8 cellular contexts compared by ENCODE assay signal in the genomic region with DNA sequence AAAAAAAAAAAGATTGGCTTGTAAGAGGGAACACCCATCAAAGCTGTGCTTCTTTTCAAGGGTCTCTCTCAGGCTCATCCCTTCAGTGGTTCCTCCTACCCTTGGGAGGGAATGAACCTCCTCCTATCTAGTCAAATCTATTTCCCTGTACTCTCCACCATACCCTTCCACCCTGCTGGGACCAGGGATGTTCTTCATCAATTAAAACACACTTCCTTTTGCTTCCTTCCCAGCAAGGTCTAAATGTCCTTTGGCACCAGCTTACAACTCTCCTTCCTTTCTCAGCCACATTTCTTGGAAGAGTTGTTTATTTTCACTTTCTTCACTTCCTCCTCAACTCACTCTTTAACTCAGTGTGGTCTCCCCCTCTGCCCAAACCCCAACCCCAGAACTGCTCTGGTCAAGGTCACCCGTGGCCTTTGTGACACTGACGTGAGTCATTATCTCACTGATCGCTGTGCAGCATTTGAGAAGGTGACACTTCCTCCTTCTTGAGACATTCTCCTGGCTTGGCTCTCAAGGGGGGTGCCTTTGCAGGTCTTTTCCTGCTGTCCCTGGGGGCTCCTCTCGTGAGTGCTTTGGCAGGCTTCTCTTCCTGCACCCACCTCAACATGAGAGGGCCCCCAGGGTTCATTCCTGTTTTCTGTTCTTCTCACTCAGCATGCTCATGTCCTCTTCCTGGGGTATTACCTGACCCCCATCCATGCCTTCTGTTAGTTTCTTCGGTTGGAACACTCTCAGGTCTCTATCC.
DNase-seq lines count a peak whose midpoint lies in the region; ATAC-seq and TF ChIP-seq lines count a peak whose summit lies in the region.
"Had no signal": no experiment of that assay in that cellular context is flagged by ENCODE, and none has a peak within 500 bp of the region (broad histone marks: within the 10 kb centered on the region; RNA-seq: fewer than 3 reads in every experiment).

No MANE protein-coding gene starts in this region.

- H3K9me2 ChIP-seq in SU-DHL-6 (replicated peaks; ENCODE audit: insufficient read depth, low read length) = no peaks in the 10 kb centered on the region

- no peak for DNase-seq in progenitor cell of endocrine pancreas (ENCODE audit: low spot score, unreplicated experiment)
- no peak for DNase-seq in epidermal melanocyte (ENCODE audit: insufficient read length, low spot score)
- no peak for DNase-seq in NCI-H1694 (lab: John Stamatoyannopoulos, UW)
- no peak for DNase-seq in spleen

- H3K79me2 ChIP-seq in SU-DHL-6 (ENCODE audit: insufficient read depth, low read length) = no peaks in the 10 kb centered on the region

- peaks cover 22% of the 10 kb centered on the region for H3K27me3 Mint-ChIP-seq in progenitor cell of endocrine pancreas

- H3K4me1 Mint-ChIP-seq in progenitor cell of endocrine pancreas (ENCODE audit: low read depth) = peaks cover 15% of the 10 kb centered on the region

- H4K20me1 ChIP-seq in SU-DHL-6 (ENCODE audit: low read depth, low read length) = no peaks in the 10 kb centered on the region

- H3F3A ChIP-seq in SU-DHL-6 (ENCODE audit: insufficient read depth) = no peaks in the 10 kb centered on the region; the same call in 1 of the 2 replicates

- no peaks in the 10 kb centered on the region for H3K36me3 ChIP-seq in SU-DHL-6 (ENCODE audit: low read length)
- no peaks in the 10 kb centered on the region for H3K36me3 ChIP-seq in spleen
- H3K36me3 ChIP-seq: SJSA1 had no signal

- peak overlapping the region; percentile 32 for H3K4me2 ChIP-seq in SU-DHL-6 (ENCODE audit: low read depth, low read length, poor library complexity, severe bottlenecking)

- H3K4me3 ChIP-seq in SU-DHL-6 (ENCODE audit: insufficient read depth, low read length, poor library complexity, severe bottlenecking) = no peak overlapping the region
- no peak overlapping the region for H3K4me3 ChIP-seq in spleen
- H3K4me3 ChIP-seq: SJSA1 had no signal

- H3K27me3 ChIP-seq in SU-DHL-6 (ENCODE audit: low read length) (no peaks in the 10 kb centered on the region), spleen (replicated peaks in 1 of 7) (peaks cover 0 to 13% (median 0%) of the 10 kb centered on the region in 7 donors)

- intact Hi-C loops in spleen (cut with DNase I; ENCODE audit: low total_unique reads) = no loop called here

- TF ChIP-seq POLR2A in spleen (IDR thresholded peaks at IDR 0.05) = no peak

- peak; percentile 81 for ATAC-seq in GM18861 (IDR thresholded peaks at IDR 0.05; ENCODE audit: unreplicated experiment)
- peak; percentile 45 for ATAC-seq in HG02852 (IDR thresholded peaks at IDR 0.05; ENCODE audit: unreplicated experiment)

- WGBS in spleen, 5 donors = 12 to 20% (median 16%) methylated on average over 5 of the region's 5 CpGs

- peak overlapping the region; percentile 12 for H3K27ac Mint-ChIP-seq in progenitor cell of endocrine pancreas

- peaks cover 3% of the 10 kb centered on the region for H3K9me3 Mint-ChIP-seq in progenitor cell of endocrine pancreas (ENCODE audit: low read depth)

- H3K4me3 Mint-ChIP-seq in progenitor cell of endocrine pancreas (ENCODE audit: low read depth) = no peak overlapping the region

- H2AFZ ChIP-seq in SU-DHL-6 (ENCODE audit: low read depth, low read length, severe bottlenecking) = peak overlapping the region; percentile 72

- H3K4me1 ChIP-seq in spleen = peaks cover 3 to 18% (median 11%) of the 10 kb centered on the region in 6 donors
- H3K4me1 ChIP-seq: SJSA1 had no signal

- H3K9ac ChIP-seq in SU-DHL-6 (ENCODE audit: low read length) = peak overlapping the region; percentile 30; the same call in 1 of the 2 replicates

- H3K27ac ChIP-seq in SU-DHL-6 (ENCODE audit: low read depth, low read length) (no peak overlapping the region), spleen (no peak overlapping the region)
- H3K27ac ChIP-seq: SJSA1 had no signal

- H3K36me3 Mint-ChIP-seq in progenitor cell of endocrine pancreas (ENCODE audit: insufficient read depth) = no peaks in the 10 kb centered on the region

- TF ChIP-seq CTCF in SU-DHL-6 (IDR thresholded peaks at IDR 0.05; ENCODE audit: insufficient read depth, low read length, poor library complexity, severe bottlenecking) = no peak
- no peak for TF ChIP-seq CTCF in progenitor cell of endocrine pancreas (IDR thresholded peaks at IDR 0.05; ENCODE audit: unreplicated experiment)
- TF ChIP-seq CTCF in spleen (IDR thresholded peaks at IDR 0.05 in 8 of 11, conservative IDR thresholded peaks at IDR 0.05 in 3 of 11) = no peak

- H3K9me3 ChIP-seq in SU-DHL-6 (ENCODE audit: insufficient read depth, low read length) = no peaks in the 10 kb centered on the region
- peaks cover 0 to 13% (median 2%) of the 10 kb centered on the region in 8 donors for H3K9me3 ChIP-seq in spleen
- H3K9me3 ChIP-seq: SJSA1 had no signal
